Comparison of ENCODE assay signal across 13 cellular contexts in the genomic region with DNA sequence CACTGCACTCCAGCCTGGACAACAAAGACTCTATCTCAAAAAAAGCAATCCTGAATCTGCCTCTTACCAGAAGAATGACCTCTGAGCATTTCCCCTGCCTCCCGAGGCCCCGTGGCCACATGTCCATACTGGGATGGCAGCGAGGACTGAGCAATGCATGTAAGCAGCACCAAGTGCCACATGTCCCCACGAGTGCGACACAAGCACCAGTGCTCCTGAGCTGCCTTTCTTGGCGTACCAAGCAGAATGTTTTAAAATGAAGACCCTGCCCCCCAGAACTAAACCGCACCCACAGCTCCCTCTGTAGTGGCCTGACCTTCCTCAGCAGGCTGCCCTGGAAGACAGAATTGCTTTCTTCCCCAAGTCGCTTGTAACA.
DNase-seq lines count a peak whose midpoint lies in the region; ATAC-seq and TF ChIP-seq lines count a peak whose summit lies in the region.
"Had no signal": no experiment of that assay in that cellular context is flagged by ENCODE, and none has a peak within 500 bp of the region (broad histone marks: within the 10 kb centered on the region; RNA-seq: fewer than 3 reads in every experiment).

No MANE protein-coding gene starts in this region.

- CTCF ChIA-PET in activated CD4-positive, alpha-beta memory T cell treated with anti-CD3 and anti-CD28 coated beads, Interleukin-2, amount 10 ng/mL, durations not matched to agents 7 days and 5 days (lab: Charles Lee) = interaction anchor here (0.9 to 4.5 kb wide), 11 partner anchors 8 to 651 kb away, joined by 3 to 35 read pairs (median 7); a partner anchor contains a TSS

- H3K9me3 Mint-ChIP-seq in activated CD4-positive, alpha-beta memory T cell treated with anti-CD3 and anti-CD28 coated beads, Interleukin-2, amount 10 ng/mL, durations not matched to agents 7 days and 5 days = no peaks in the 10 kb centered on the region
- no peaks in the 10 kb centered on the region for H3K9me3 Mint-ChIP-seq in natural killer cell

- H3K9me3 ChIP-seq in BLaER1 treated with 17β-estradiol and CSF1 and Interleukin-3, amounts not matched to agents 10 nM and 100 nM (replicated peaks in 1 of 11) = no peaks in the 10 kb centered on the region
- H3K9me3 ChIP-seq: body of pancreas had no signal

- H3K9ac ChIP-seq in BLaER1 treated with 17β-estradiol and CSF1 and Interleukin-3, amounts not matched to agents 10 nM and 100 nM = peak overlapping the region in 8 of 11 experiments; percentile 3 to 52 (median 36); a peak in 14 of 22 replicates

- peaks cover 12% of the 10 kb centered on the region for H3K36me3 Mint-ChIP-seq in activated CD4-positive, alpha-beta memory T cell treated with anti-CD3 and anti-CD28 coated beads, Interleukin-2, amount 10 ng/mL, durations not matched to agents 7 days and 5 days (ENCODE audit: low read depth)
- H3K36me3 Mint-ChIP-seq in natural killer cell = no peaks in the 10 kb centered on the region

- H3K4me3 ChIP-seq in BLaER1 treated with 17β-estradiol and CSF1 and Interleukin-3, amounts not matched to agents 10 nM and 100 nM = peak overlapping the region in 4 of 10 experiments; percentile 13 to 47 (median 44); a peak in 4 of 20 replicates
- H3K4me3 ChIP-seq: body of pancreas had no signal

- H3K4me3 Mint-ChIP-seq in activated CD4-positive, alpha-beta memory T cell treated with anti-CD3 and anti-CD28 coated beads, Interleukin-2, amount 10 ng/mL, durations not matched to agents 7 days and 5 days = peak overlapping the region; percentile 62
- H3K4me3 Mint-ChIP-seq in natural killer cell = peak overlapping the region; percentile 88

- H3K4me1 Mint-ChIP-seq in activated CD4-positive, alpha-beta memory T cell treated with anti-CD3 and anti-CD28 coated beads, Interleukin-2, amount 10 ng/mL, durations not matched to agents 7 days and 5 days = peaks cover 61% of the 10 kb centered on the region
- peaks cover 15 to 25% of the 10 kb centered on the region in 2 donors for H3K4me1 Mint-ChIP-seq in natural killer cell

- H3K27me3 Mint-ChIP-seq in activated CD4-positive, alpha-beta memory T cell treated with anti-CD3 and anti-CD28 coated beads, Interleukin-2, amount 10 ng/mL, durations not matched to agents 7 days and 5 days = no peaks in the 10 kb centered on the region
- no peaks in the 10 kb centered on the region for H3K27me3 Mint-ChIP-seq in natural killer cell (ENCODE audit: low read depth in 2 of 2)

- 0 out of 22 replicates have a peak, but pooled peaks cover 0 to 3% (median 0%) of the 10 kb centered on the region in 11 experiments for H3K27me3 ChIP-seq in BLaER1 treated with 17β-estradiol and CSF1 and Interleukin-3, amounts not matched to agents 10 nM and 100 nM
- H3K27me3 ChIP-seq: body of pancreas had no signal

- H4K20me1 ChIP-seq in BLaER1 treated with 17β-estradiol and CSF1 and Interleukin-3, amounts not matched to agents 10 nM and 100 nM = no peaks in the 10 kb centered on the region; a peak in 1 of 22 replicates

- ATAC-seq in GM18909 (IDR thresholded peaks at IDR 0.05; ENCODE audit: poor library complexity, unreplicated experiment) (peak; percentile 17), natural killer cell (peak in 2 of 3 donors; percentile 4 to 28), GM19351 (IDR thresholded peaks at IDR 0.05; ENCODE audit: unreplicated experiment) (no peak)
- ATAC-seq: body of pancreas had no signal

- POLR2A ChIA-PET in activated CD4-positive, alpha-beta memory T cell treated with anti-CD3 and anti-CD28 coated beads, Interleukin-2, amount 10 ng/mL, durations not matched to agents 7 days and 5 days (lab: Charles Lee) = interaction anchor here (0.7 to 3.5 kb wide), 19 partner anchors 8 to 513 kb away, joined by 3 to 45 read pairs (median 5); a partner anchor contains a TSS

- H3K27ac Mint-ChIP-seq in activated CD4-positive, alpha-beta memory T cell treated with anti-CD3 and anti-CD28 coated beads, Interleukin-2, amount 10 ng/mL, durations not matched to agents 7 days and 5 days = peak overlapping the region; percentile 92
- H3K27ac Mint-ChIP-seq in natural killer cell = peak overlapping the region; percentile 64 to 83

- DNase-seq in activated CD4-positive, alpha-beta memory T cell treated with anti-CD3 and anti-CD28 coated beads, Interleukin-2, amount 10 ng/mL, durations not matched to agents 7 days and 5 days = no peak
- no peak for DNase-seq in natural killer cell
- DNase-seq in inferior parietal cortex (ENCODE audit: extremely low spot score) = no peak
- DNase-seq in COLO668 (lab: John Stamatoyannopoulos, UW; ENCODE audit: unreplicated experiment) = no peak
- no peak for DNase-seq in medulla oblongata (ENCODE audit: extremely low spot score)
- DNase-seq: effector CD8-positive, alpha-beta T cell; HCEC 1CT; NCI-H1930; NCI-H526 treated with DMSO at 0.1 percent for 48 hours had no signal

- H3K36me3 ChIP-seq in BLaER1 treated with 17β-estradiol and CSF1 and Interleukin-3, amounts not matched to agents 10 nM and 100 nM = peaks cover 0 to 3% (median 0%) of the 10 kb centered on the region in 11 experiments; a peak in 2 of 22 replicates

- TF ChIP-seq CTCF in natural killer cell (IDR thresholded peaks at IDR 0.05) = no peak

- H3K27ac ChIP-seq in BLaER1 treated with 17β-estradiol and CSF1 and Interleukin-3, amounts not matched to agents 10 nM and 100 nM = peak overlapping the region in 8 of 11 experiments; percentile 3 to 63 (median 49); a peak in 14 of 22 replicates
- H3K27ac ChIP-seq: body of pancreas had no signal

- intact Hi-C loops in natural killer cell (cut with micrococcal nuclease) = no loop called here

- H3K4me2 ChIP-seq in BLaER1 treated with 17β-estradiol and CSF1 and Interleukin-3, amounts not matched to agents 10 nM and 100 nM = peak overlapping the region; percentile 78 to 97 (median 86)

- peaks cover 23 to 41% (median 33%) of the 10 kb centered on the region in 10 experiments for H3K4me1 ChIP-seq in BLaER1 treated with 17β-estradiol and CSF1 and Interleukin-3, amounts not matched to agents 10 nM and 100 nM
- H3K4me1 ChIP-seq: body of pancreas had no signal
